8 cellular contexts compared by ENCODE assay signal in genomic region chr12:4910502-4911315, GRCh38. TPM values are rescaled to one million over a fixed set of nuclear protein-coding genes. Genes with fewer than 3 reads are reported as not detected.
DNase-seq lines count a peak whose midpoint lies in the region; ATAC-seq, FAIRE-seq and TF ChIP-seq lines count a peak whose summit lies in the region.

No MANE protein-coding gene starts in this region.

- DNase-seq in EL = peak; percentile 16
- DNase-seq in NCI-H146 (lab: John Stamatoyannopoulos, UW) = peak; percentile 63
- DNase-seq in epithelial cell of esophagus (ENCODE audit: low read depth) = no peak
- DNase-seq in pancreas = peak in 1 of 6 donors; percentile 53
- no peak for DNase-seq in cerebellar nuclear complex (lab: John Stamatoyannopoulos, UW)
- DNase-seq in GF-D8 (lab: John Stamatoyannopoulos, UW) = no peak
- DNase-seq in HAP-1 (ENCODE audit: low spot score in 2 of 2) = no peak

- ATAC-seq in pancreas (peak in 3 of 4 donors; percentile 20 to 29 (median 26)), HG02884 (IDR thresholded peaks at IDR 0.05; ENCODE audit: unreplicated experiment) (no peak)

- peak overlapping the region; percentile 2 for H3K4me3 ChIP-seq in epithelial cell of esophagus (ENCODE audit: low read length)
- H3K4me3 ChIP-seq in pancreas = peak overlapping the region in 3 of 4 donors; percentile 3 to 43 (median 31)
- H3K4me3 ChIP-seq in HAP-1 = no peak overlapping the region

- no peak for FAIRE-seq in pancreas (lab: Jason Lieb, UNC)

- H3K4me1 ChIP-seq in pancreas (peaks cover 0 to 14% (median 6%) of the 10 kb centered on the region in 3 donors), HAP-1 (no peaks in the 10 kb centered on the region)

- H3K36me3 ChIP-seq in pancreas (no peaks in the 10 kb centered on the region), HAP-1 (replicated peaks) (no peaks in the 10 kb centered on the region)

- no peaks in the 10 kb centered on the region for H3K9me3 ChIP-seq in pancreas
- no peaks in the 10 kb centered on the region for H3K9me3 ChIP-seq in HAP-1

- intact Hi-C loops in pancreas (cut with DNase I) = no loop called here

- no peak for TF ChIP-seq CTCF in epithelial cell of esophagus (IDR thresholded peaks at IDR 0.05; ENCODE audit: insufficient read depth, low read depth, low read length, missing control alignments)
- TF ChIP-seq CTCF in pancreas (IDR thresholded peaks at IDR 0.05) = no peak

- H3K27me3 ChIP-seq in pancreas = peaks cover 0 to 29% (median 7%) of the 10 kb centered on the region in 4 donors
- peaks cover 37% of the 10 kb centered on the region for H3K27me3 ChIP-seq in HAP-1 (ENCODE audit: low read depth)

- in situ Hi-C loops in HAP-1 (cut with MboI; ENCODE audit: low sequenced_read_pairs) = no loop called here

- WGBS in pancreas, 2 donors = 2 to 3% methylated on average over 43 to 49 of the region's 49 CpGs

- H3K27ac ChIP-seq in pancreas = no peak overlapping the region

RNA-seq across cellular contexts. Expression of gene KCNA1, which starts 1.0 kb away (rescaled TPM):
- not detected for total RNA-seq in pancreas
- under 1 TPM in 1 of 2 donors, not detected in 1; 0.19 TPM for polyA plus RNA-seq in pancreas

Comparison
In these comparisons a context has a peak if more than half of its experiments do, and no peak if none do; other contexts are left out.
1. DNase-seq: peak in EL (single experiment) and NCI-H146 (single experiment); none in epithelial cell of esophagus (single experiment), cerebellar nuclear complex (0 of 2), GF-D8 (single experiment) and HAP-1 (0 of 2).